In genomic region chr4:87196146-87196545, GRCh38 we compare ENCODE assay signal across 28 cellular contexts.
"Had no signal": no experiment of that assay in that cellular context is flagged by ENCODE, and none has a peak within 500 bp of the region (broad histone marks: within the 10 kb centered on the region; RNA-seq: fewer than 3 reads in every experiment).

No MANE protein-coding gene starts in this region.

- ATAC-seq: effector memory CD8-positive, alpha-beta T cell; esophagus mucosa; foreskin keratinocyte; gastrocnemius medialis; gastroesophageal sphincter; heart left ventricle; heart right ventricle had no signal

- H3K4me1 ChIP-seq: colonic mucosa, esophagus muscularis mucosa, foreskin keratinocyte, gastroesophageal sphincter, heart left ventricle, heart right ventricle had no signal

- H3K27me3 ChIP-seq: colonic mucosa, dorsolateral prefrontal cortex, esophagus muscularis mucosa, esophagus squamous epithelium, foreskin keratinocyte, gastrocnemius medialis, gastroesophageal sphincter, heart left ventricle, heart right ventricle, hepatocyte had no signal

- H3K9me3 ChIP-seq: colonic mucosa, esophagus muscularis mucosa, esophagus squamous epithelium, gastrocnemius medialis, gastroesophageal sphincter, heart left ventricle, heart right ventricle had no signal

- H3K27ac ChIP-seq: colonic mucosa, coronary artery, dorsolateral prefrontal cortex, epithelial cell of prostate, esophagus muscularis mucosa, esophagus squamous epithelium, foreskin keratinocyte, gastrocnemius medialis, gastroesophageal sphincter, heart left ventricle, heart right ventricle, hepatocyte had no signal

- H3K4me2 ChIP-seq: hepatocyte had no signal

- H3K4me3 ChIP-seq: colonic mucosa, coronary artery, dorsolateral prefrontal cortex, esophagus muscularis mucosa, esophagus squamous epithelium, gastrocnemius medialis, gastroesophageal sphincter, heart left ventricle, heart right ventricle, hepatocyte had no signal

- H3K36me3 ChIP-seq: colonic mucosa, esophagus muscularis mucosa, esophagus squamous epithelium, gastrocnemius medialis, gastroesophageal sphincter had no signal

- DNase-seq: colonic mucosa; cortex of kidney; dermis blood vessel endothelial cell; dorsolateral prefrontal cortex; effector CD4-positive, alpha-beta T cell; effector CD8-positive, alpha-beta T cell; effector memory CD4-positive, alpha-beta T cell; effector memory CD8-positive, alpha-beta T cell; endodermal cell; erythroblast; esophagus squamous epithelium; foreskin fibroblast; foreskin keratinocyte; foreskin melanocyte; gastrocnemius medialis; glutamatergic neuron; head of caudate nucleus; heart left ventricle; heart right ventricle had no signal

- H2AFZ ChIP-seq: hepatocyte had no signal

- FAIRE-seq: endometrium, endothelial cell of umbilical vein, frontal cortex had no signal
